Comparison of ENCODE assay signal across 30 cellular contexts in genomic region chr22:46957521-46957920, GRCh38.
"Had no signal": no experiment of that assay in that cellular context is flagged by ENCODE, and none has a peak within 500 bp of the region (broad histone marks: within the 10 kb centered on the region; RNA-seq: fewer than 3 reads in every experiment).

No MANE protein-coding gene starts in this region.

- FAIRE-seq: bronchial epithelial cell, colon, endometrium, pancreas, urothelium cell line had no signal

- H3K36me3 ChIP-seq: pancreas, prostate gland, transverse colon had no signal

- H3K4me1 ChIP-seq: lower lobe of right lung, pancreas, prostate gland, testis, transverse colon had no signal

- H3K4me3 ChIP-seq: esophagus squamous epithelium, left lung, lower lobe of right lung, mucosa of descending colon, pancreas, prostate gland, smooth muscle cell, testis, transverse colon had no signal

- H3K27me3 ChIP-seq: esophagus squamous epithelium, left lung, pancreas, testis, transverse colon had no signal

- H3K9me3 Mint-ChIP-seq: activated naive CD4-positive, alpha-beta T cell treated with anti-CD3 and anti-CD28 coated beads, Interleukin-2, amount 50 U/mL, for 72 hours; activated T-helper 1 cell treated with anti-CD3 and anti-CD28 coated beads, Interleukin-12 subunit alpha, Interleukin-12 subunit beta, Interleukin-2, Interleukin-4 antibody, amounts not matched to agents 30 ng/mL and 10 ng/mL and 1 ng/mL, durations not matched to agents 14 hours and 24 hours and 36 hours; nephron; stimulated activated memory B cell treated with anti-CD40 and anti-IgM and Interleukin-4, amounts not matched to agents 10 μg/mL and 1 μg/mL and 100 μg/mL, for 72 hours; T-helper 1 cell treated with Interleukin-12 subunit alpha and Interleukin-12 subunit beta and Interleukin-4 antibody, amounts not matched to agents 30 μg/mL and 1 μg/mL, for 36 hours had no signal

- H3K27ac ChIP-seq: epithelial cell of prostate, esophagus squamous epithelium, left lung, lower lobe of right lung, pancreas, prostate gland, testis, transverse colon had no signal

- H3K4me3 Mint-ChIP-seq: activated T-helper 1 cell treated with anti-CD3 and anti-CD28 coated beads, Interleukin-12 subunit alpha, Interleukin-12 subunit beta, Interleukin-2, Interleukin-4 antibody, amounts not matched to agents 30 ng/mL and 10 ng/mL and 1 ng/mL, durations not matched to agents 14 hours and 24 hours and 36 hours; nephron; stimulated activated memory B cell treated with anti-CD40 and anti-IgM and Interleukin-4, amounts not matched to agents 10 μg/mL and 1 μg/mL and 100 μg/mL, for 72 hours; T-helper 1 cell treated with Interleukin-12 subunit alpha and Interleukin-12 subunit beta and Interleukin-4 antibody, amounts not matched to agents 30 μg/mL and 1 μg/mL, for 36 hours had no signal

- ATAC-seq: left lung; lower lobe of right lung; mucosa of descending colon; pancreas; stimulated activated memory B cell treated with anti-CD40 and anti-IgM and Interleukin-4, amounts not matched to agents 10 μg/mL and 1 μg/mL and 100 μg/mL, for 72 hours had no signal

- H3K27ac Mint-ChIP-seq: activated T-helper 1 cell treated with anti-CD3 and anti-CD28 coated beads, Interleukin-12 subunit alpha, Interleukin-12 subunit beta, Interleukin-2, Interleukin-4 antibody, amounts not matched to agents 30 ng/mL and 10 ng/mL and 1 ng/mL, durations not matched to agents 14 hours and 24 hours and 36 hours; nephron; stimulated activated memory B cell treated with anti-CD40 and anti-IgM and Interleukin-4, amounts not matched to agents 10 μg/mL and 1 μg/mL and 100 μg/mL, for 72 hours; T-helper 1 cell treated with Interleukin-12 subunit alpha and Interleukin-12 subunit beta and Interleukin-4 antibody, amounts not matched to agents 30 μg/mL and 1 μg/mL, for 36 hours had no signal

- H3K9me3 ChIP-seq: esophagus squamous epithelium, left lung, lower lobe of right lung, mucosa of descending colon, pancreas, prostate gland, testis, transverse colon had no signal

- H3K27me3 Mint-ChIP-seq: stimulated activated memory B cell treated with anti-CD40 and anti-IgM and Interleukin-4, amounts not matched to agents 10 μg/mL and 1 μg/mL and 100 μg/mL, for 72 hours had no signal

- DNase-seq: activated CD4-positive, alpha-beta T cell treated with anti-CD3 and anti-CD28 coated beads for 4 hours; activated CD4-positive, alpha-beta T cell treated with anti-CD3 and anti-CD28 coated beads, Interleukin-2, amount 50 U/mL, for 4 hours; activated T-cell treated with anti-CD3 and anti-CD28 coated beads for 4 hours; anterior cingulate cortex; effector CD4-positive, alpha-beta T cell; esophagus squamous epithelium; foreskin melanocyte; left lung; lower lobe of right lung; mucosa of descending colon; pancreas; retina; stimulated activated CD4-positive, alpha-beta T cell treated with anti-CD3 and anti-CD28 coated beads, Interleukin-1b, Interleukin-23, amount 100 ng/mL, for 48 hours; stimulated activated CD4-positive, alpha-beta T cell treated with anti-CD3 and anti-CD28 coated beads, Interleukin-4, amount 100 ng/mL, for 4 hours; stimulated activated CD8-positive, alpha-beta memory T cell treated with anti-CD3 and anti-CD28 coated beads, Interleukin-4, amount 100 ng/mL, for 48 hours; SW 1271; testis; transverse colon had no signal

- H3K36me3 Mint-ChIP-seq: activated naive CD4-positive, alpha-beta T cell treated with anti-CD3 and anti-CD28 coated beads, Interleukin-2, amount 50 U/mL, for 72 hours had no signal

- H3K4me2 ChIP-seq: smooth muscle cell had no signal
